8 cellular contexts compared by ENCODE assay signal in genomic region chrX:150897371-150898319, GRCh38. TPM values are rescaled to one million over a fixed set of nuclear protein-coding genes. Genes with fewer than 3 reads are reported as not detected.
DNase-seq lines count a peak whose midpoint lies in the region; ATAC-seq lines count a peak whose summit lies in the region.

No MANE protein-coding gene starts in this region.

- H3K27ac Mint-ChIP-seq in activated CD4-positive, alpha-beta T cell treated with anti-CD3 and anti-CD28 coated beads, Interleukin-2, amount 10 ng/mL, durations not matched to agents 24 days and 14 days, result peak overlapping the region; percentile 69
- H3K27ac Mint-ChIP-seq in stimulated activated naive CD8-positive, alpha-beta T cell treated with anti-CD3 and anti-CD28 coated beads, Interleukin-15, amount 100 ng/mL, for 72 hours, result peak overlapping the region in 1 of 2 donors; percentile 69

- ATAC-seq in GM19035 (IDR thresholded peaks at IDR 0.05; ENCODE audit: unreplicated experiment) (peak; percentile 0), GM18502 (IDR thresholded peaks at IDR 0.05; ENCODE audit: poor library complexity, unreplicated experiment) (no peak)
- peak; percentile 2 for ATAC-seq in stimulated activated naive CD8-positive, alpha-beta T cell treated with anti-CD3 and anti-CD28 coated beads, Interleukin-15, amount 100 ng/mL, for 72 hours

- H3K4me3 ChIP-seq in duodenal mucosa (ENCODE audit: low read depth in 1 of 2, low read length in 2 of 2), result peak overlapping the region; percentile 64 to 70
- peak overlapping the region; percentile 60 for H3K4me3 ChIP-seq in mononuclear cell (ENCODE audit: low read length)

- H3K36me3 Mint-ChIP-seq in activated CD4-positive, alpha-beta T cell treated with anti-CD3 and anti-CD28 coated beads, Interleukin-2, amount 10 ng/mL, durations not matched to agents 24 days and 14 days (ENCODE audit: low read depth), result peaks cover 2% of the 10 kb centered on the region

- peak overlapping the region; percentile 54 to 56 for H3K9ac ChIP-seq in duodenal mucosa (ENCODE audit: low read depth in 1 of 2, low read length in 2 of 2)

- H3K27me3 Mint-ChIP-seq in activated CD4-positive, alpha-beta T cell treated with anti-CD3 and anti-CD28 coated beads, Interleukin-2, amount 10 ng/mL, durations not matched to agents 24 days and 14 days, result peaks cover 7% of the 10 kb centered on the region
- no peaks in the 10 kb centered on the region for H3K27me3 Mint-ChIP-seq in stimulated activated naive CD8-positive, alpha-beta T cell treated with anti-CD3 and anti-CD28 coated beads, Interleukin-15, amount 100 ng/mL, for 72 hours

- intact Hi-C loops in activated CD4-positive, alpha-beta T cell treated with anti-CD3 and anti-CD28 coated beads, Interleukin-2, amount 10 ng/mL, durations not matched to agents 24 days and 14 days (cut with micrococcal nuclease), result loop anchor here (1.0 to 10.0 kb wide), 4 partner anchors 17 to 1373 kb away; partner anchors contain the start of genes HMGB3 and VMA21

- peaks cover 5% of the 10 kb centered on the region for H3K4me1 Mint-ChIP-seq in activated CD4-positive, alpha-beta T cell treated with anti-CD3 and anti-CD28 coated beads, Interleukin-2, amount 10 ng/mL, durations not matched to agents 24 days and 14 days
- peaks cover 11% of the 10 kb centered on the region for H3K4me1 Mint-ChIP-seq in stimulated activated naive CD8-positive, alpha-beta T cell treated with anti-CD3 and anti-CD28 coated beads, Interleukin-15, amount 100 ng/mL, for 72 hours

- H3K4me1 ChIP-seq in duodenal mucosa (ENCODE audit: control insufficient read depth in 1 of 2, insufficient read depth in 2 of 2, low read length in 2 of 2) (peaks cover 0 to 4% of the 10 kb centered on the region in 2 donors), mononuclear cell (ENCODE audit: insufficient read depth, low read length) (peaks cover 14% of the 10 kb centered on the region)

- peak overlapping the region; percentile 76 for H3K4me3 Mint-ChIP-seq in activated CD4-positive, alpha-beta T cell treated with anti-CD3 and anti-CD28 coated beads, Interleukin-2, amount 10 ng/mL, durations not matched to agents 24 days and 14 days
- peak overlapping the region; percentile 73 to 75 for H3K4me3 Mint-ChIP-seq in stimulated activated naive CD8-positive, alpha-beta T cell treated with anti-CD3 and anti-CD28 coated beads, Interleukin-15, amount 100 ng/mL, for 72 hours

- H3K27me3 ChIP-seq in duodenal mucosa (ENCODE audit: control insufficient read depth in 1 of 2, insufficient read depth in 2 of 2, low read length in 2 of 2), result no peaks in the 10 kb centered on the region
- H3K27me3 ChIP-seq in mononuclear cell (ENCODE audit: insufficient read depth, low read length), result no peaks in the 10 kb centered on the region

- no peak overlapping the region for H3K27ac ChIP-seq in duodenal mucosa (ENCODE audit: low read depth, low read length)

- no peaks in the 10 kb centered on the region for H3K36me3 ChIP-seq in duodenal mucosa (ENCODE audit: control insufficient read depth in 1 of 2, insufficient read depth in 2 of 2, low read length in 2 of 2)

- no peaks in the 10 kb centered on the region for H3K9me3 Mint-ChIP-seq in activated CD4-positive, alpha-beta T cell treated with anti-CD3 and anti-CD28 coated beads, Interleukin-2, amount 10 ng/mL, durations not matched to agents 24 days and 14 days
- H3K9me3 Mint-ChIP-seq in stimulated activated naive CD8-positive, alpha-beta T cell treated with anti-CD3 and anti-CD28 coated beads, Interleukin-15, amount 100 ng/mL, for 72 hours, result no peaks in the 10 kb centered on the region

- H3K9me3 ChIP-seq in duodenal mucosa (ENCODE audit: control insufficient read depth in 1 of 2, low read length in 2 of 2) (no peaks in the 10 kb centered on the region), mononuclear cell (ENCODE audit: low read depth, low read length) (no peaks in the 10 kb centered on the region)

- DNase-seq in NAMALWA (ENCODE audit: low spot score) (peak; percentile 40), cerebellar nuclear complex (lab: John Stamatoyannopoulos, UW) (no peak)
- DNase-seq in activated CD4-positive, alpha-beta T cell treated with anti-CD3 and anti-CD28 coated beads, Interleukin-2, amount 10 ng/mL, durations not matched to agents 24 days and 14 days, result peak; percentile 79
- peak in 1 of 2 donors; percentile 48 for DNase-seq in stimulated activated naive CD8-positive, alpha-beta T cell treated with anti-CD3 and anti-CD28 coated beads, Interleukin-15, amount 100 ng/mL, for 72 hours

RNA-seq across cellular contexts. Expression of gene CD99L2, which starts 0.8 kb away (rescaled TPM):
- 8.1 and 10.9 TPM in 2 replicates for total RNA-seq in activated CD4-positive, alpha-beta T cell treated with anti-CD3 and anti-CD28 coated beads, Interleukin-2, amount 10 ng/mL, durations not matched to agents 24 days and 14 days
- total RNA-seq in mononuclear cell, result 9.6 TPM

Comparison
In these comparisons a context has a peak if more than half of its experiments do, and no peak if none do; other contexts are left out.
1. DNase-seq: peak in NAMALWA (single experiment) and activated CD4-positive, alpha-beta T cell treated with anti-CD3 and anti-CD28 coated beads, Interleukin-2, amount 10 ng/mL, durations not matched to agents 24 days and 14 days (single experiment); none in cerebellar nuclear complex (0 of 2).